In the genomic region with DNA sequence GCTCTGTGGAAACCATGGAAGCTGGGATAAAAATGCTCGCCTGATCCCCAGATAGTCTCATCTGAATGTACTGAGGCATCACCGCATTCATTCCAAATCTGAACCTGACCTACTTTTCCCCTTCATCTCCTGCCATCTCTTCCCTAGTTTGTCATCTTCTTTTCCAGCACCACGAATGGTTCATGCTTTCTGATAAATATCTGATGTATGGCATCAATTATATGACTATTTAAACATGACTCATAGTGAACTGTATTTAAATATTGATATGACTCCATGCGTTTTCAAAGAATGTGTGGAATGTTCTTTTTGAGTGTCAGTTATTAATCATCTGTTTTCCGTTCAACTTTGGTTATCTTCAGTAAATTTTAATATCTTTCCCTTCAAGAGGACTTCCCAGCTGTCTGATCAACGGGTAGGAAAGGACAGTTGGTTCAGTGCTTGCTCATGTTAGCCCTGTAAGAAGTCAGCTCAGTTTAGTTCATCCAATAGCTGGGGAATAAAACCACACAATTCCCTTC, we compare ENCODE assay signal across 1 cellular context.
TF ChIP-seq lines count a peak whose summit lies in the region.

No MANE protein-coding gene starts in this region.

TF ChIP-seq in HepG2, 621 proteins besides CTCF, POLR2A, EP300 and RAD21:
- TF ChIP-seq, protein P1, sequence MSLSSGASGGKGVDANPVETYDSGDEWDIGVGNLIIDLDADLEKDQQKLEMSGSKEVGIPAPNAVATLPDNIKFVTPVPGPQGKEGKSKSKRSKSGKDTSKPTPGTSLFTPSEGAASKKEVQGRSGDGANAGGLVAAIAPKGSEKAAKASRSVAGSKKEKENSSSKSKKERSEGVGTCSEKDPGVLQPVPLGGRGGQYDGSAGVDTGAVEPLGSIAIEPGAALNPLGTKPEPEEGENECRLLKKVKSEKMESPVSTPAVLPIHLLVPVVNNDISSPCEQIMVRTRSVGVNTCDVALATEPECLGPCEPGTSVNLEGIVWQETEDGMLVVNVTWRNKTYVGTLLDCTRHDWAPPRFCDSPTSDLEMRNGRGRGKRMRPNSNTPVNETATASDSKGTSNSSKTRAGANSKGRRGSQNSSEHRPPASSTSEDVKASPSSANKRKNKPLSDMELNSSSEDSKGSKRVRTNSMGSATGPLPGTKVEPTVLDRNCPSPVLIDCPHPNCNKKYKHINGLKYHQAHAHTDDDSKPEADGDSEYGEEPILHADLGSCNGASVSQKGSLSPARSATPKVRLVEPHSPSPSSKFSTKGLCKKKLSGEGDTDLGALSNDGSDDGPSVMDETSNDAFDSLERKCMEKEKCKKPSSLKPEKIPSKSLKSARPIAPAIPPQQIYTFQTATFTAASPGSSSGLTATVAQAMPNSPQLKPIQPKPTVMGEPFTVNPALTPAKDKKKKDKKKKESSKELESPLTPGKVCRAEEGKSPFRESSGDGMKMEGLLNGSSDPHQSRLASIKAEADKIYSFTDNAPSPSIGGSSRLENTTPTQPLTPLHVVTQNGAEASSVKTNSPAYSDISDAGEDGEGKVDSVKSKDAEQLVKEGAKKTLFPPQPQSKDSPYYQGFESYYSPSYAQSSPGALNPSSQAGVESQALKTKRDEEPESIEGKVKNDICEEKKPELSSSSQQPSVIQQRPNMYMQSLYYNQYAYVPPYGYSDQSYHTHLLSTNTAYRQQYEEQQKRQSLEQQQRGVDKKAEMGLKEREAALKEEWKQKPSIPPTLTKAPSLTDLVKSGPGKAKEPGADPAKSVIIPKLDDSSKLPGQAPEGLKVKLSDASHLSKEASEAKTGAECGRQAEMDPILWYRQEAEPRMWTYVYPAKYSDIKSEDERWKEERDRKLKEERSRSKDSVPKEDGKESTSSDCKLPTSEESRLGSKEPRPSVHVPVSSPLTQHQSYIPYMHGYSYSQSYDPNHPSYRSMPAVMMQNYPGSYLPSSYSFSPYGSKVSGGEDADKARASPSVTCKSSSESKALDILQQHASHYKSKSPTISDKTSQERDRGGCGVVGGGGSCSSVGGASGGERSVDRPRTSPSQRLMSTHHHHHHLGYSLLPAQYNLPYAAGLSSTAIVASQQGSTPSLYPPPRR (CRISPR knock-in tag; IDR thresholded peaks at IDR 0.05; ENCODE audit: borderline replicate concordance), result no peak
- TF ChIP-seq FOXK2 (IDR thresholded peaks at IDR 0.05) (no peak), GABPA (IDR thresholded peaks at IDR 0.05; ENCODE audit: low read depth, low read length) (no peak), GABPA (CRISPR knock-in tag; IDR thresholded peaks at IDR 0.05; ENCODE audit: low read depth) (no peak), ZNF607 (CRISPR knock-in tag; IDR thresholded peaks at IDR 0.05; ENCODE audit: borderline replicate concordance) (no peak), POLR2G (IDR thresholded peaks at IDR 0.05; ENCODE audit: low read depth, low read length) (no peak)
